ENCODE assay signal across 8 cellular contexts in genomic region chr16:70746708-70747424, GRCh38. TPM values are rescaled to one million over a fixed set of nuclear protein-coding genes. Genes with fewer than 3 reads are reported as not detected.
DNase-seq lines count a peak whose midpoint lies in the region; ATAC-seq, FAIRE-seq and TF ChIP-seq lines count a peak whose summit lies in the region.

No MANE protein-coding gene starts in this region.

- H3K9me3 ChIP-seq in ascending aorta (no peaks in the 10 kb centered on the region), kidney (ENCODE audit: control insufficient read depth in 1 of 2, low read length in 2 of 2) (no peaks in the 10 kb centered on the region)

- no peak overlapping the region for H3K9ac ChIP-seq in kidney (ENCODE audit: low read length in 2 of 2)

- ATAC-seq in GM19023 (IDR thresholded peaks at IDR 0.05; ENCODE audit: unreplicated experiment) = no peak

- H3K4me1 ChIP-seq in ascending aorta (peaks cover 13 to 49% of the 10 kb centered on the region in 2 donors), kidney (ENCODE audit: control insufficient read depth in 1 of 2, insufficient read depth in 1 of 2, low read depth in 1 of 2, low read length in 2 of 2) (peaks cover 32 to 37% of the 10 kb centered on the region in 2 donors)

- H3K27me3 ChIP-seq in ascending aorta = no peaks in the 10 kb centered on the region

- DNase-seq in GM03348 (ENCODE audit: low spot score) (peak; percentile 89), NCI-H146 treated with DMSO at 0.1 percent for 48 hours (lab: John Stamatoyannopoulos, UW; ENCODE audit: unreplicated experiment) (peak; percentile 58), ascending aorta (ENCODE audit: low spot score in 2 of 2) (peak; percentile 58 to 93), kidney (peak; percentile 93), DMS 273 treated with DMSO at 0.1 percent for 48 hours (lab: John Stamatoyannopoulos, UW) (no peak)
- no peak for DNase-seq in stimulated activated CD4-positive, alpha-beta T cell treated with anti-CD3 and anti-CD28 coated beads, Interleukin-4, amount 100 ng/mL, for 24 hours

- intact Hi-C loops in ascending aorta (cut with DNase I) = loop anchor here (1.0 to 10.0 kb wide), 6 partner anchors 32 to 220 kb away; no protein-coding TSS in a partner anchor
- intact Hi-C loops in kidney (cut with DNase I) = no loop called here

- H3K4me3 ChIP-seq in ascending aorta (peak overlapping the region in 1 of 2 donors; percentile 2), kidney (ENCODE audit: low read length in 2 of 2) (no peak overlapping the region)

- H3K27ac ChIP-seq in ascending aorta = peak overlapping the region; percentile 91 to 92
- H3K27ac ChIP-seq in kidney (ENCODE audit: low read depth in 2 of 2, low read length in 2 of 2) = peak overlapping the region in 1 of 2 donors; percentile 4
- peak overlapping the region; percentile 69 for H3K27ac ChIP-seq in temporal lobe (ENCODE audit: low read depth, low read length)

- TF ChIP-seq CTCF in ascending aorta (IDR thresholded peaks at IDR 0.05) (no peak), kidney (IDR thresholded peaks at IDR 0.05; ENCODE audit: borderline replicate concordance, extremely low read depth, insufficient read depth) (no peak)

- peaks cover 0 to 9% of the 10 kb centered on the region in 2 donors for H3K36me3 ChIP-seq in ascending aorta
- H3K36me3 ChIP-seq in kidney (ENCODE audit: control insufficient read depth in 1 of 2, insufficient read depth in 2 of 2, low read length in 2 of 2) = peaks cover 2 to 4% of the 10 kb centered on the region in 2 donors

- no peak for FAIRE-seq in kidney (lab: Jason Lieb, UNC)

RNA-seq across cellular contexts. Expression of gene VAC14, which starts 54.1 kb away (rescaled TPM):
- total RNA-seq in ascending aorta = 75.1 TPM
- 36.8 TPM for total RNA-seq in kidney
- polyA plus RNA-seq in kidney (ENCODE audit: insufficient read depth, low read depth, low replicate concordance) = 41.9 TPM
- 21.4 TPM for total RNA-seq in temporal lobe

Comparison
In these comparisons a context has a peak if more than half of its experiments do, and no peak if none do; other contexts are left out.
1. DNase-seq: peak in GM03348 (single experiment), NCI-H146 treated with DMSO at 0.1 percent for 48 hours (single experiment), ascending aorta (2 of 2) and kidney (single experiment); none in stimulated activated CD4-positive, alpha-beta T cell treated with anti-CD3 and anti-CD28 coated beads, Interleukin-4, amount 100 ng/mL, for 24 hours (single experiment) and DMS 273 treated with DMSO at 0.1 percent for 48 hours (single experiment).